In the genomic region with DNA sequence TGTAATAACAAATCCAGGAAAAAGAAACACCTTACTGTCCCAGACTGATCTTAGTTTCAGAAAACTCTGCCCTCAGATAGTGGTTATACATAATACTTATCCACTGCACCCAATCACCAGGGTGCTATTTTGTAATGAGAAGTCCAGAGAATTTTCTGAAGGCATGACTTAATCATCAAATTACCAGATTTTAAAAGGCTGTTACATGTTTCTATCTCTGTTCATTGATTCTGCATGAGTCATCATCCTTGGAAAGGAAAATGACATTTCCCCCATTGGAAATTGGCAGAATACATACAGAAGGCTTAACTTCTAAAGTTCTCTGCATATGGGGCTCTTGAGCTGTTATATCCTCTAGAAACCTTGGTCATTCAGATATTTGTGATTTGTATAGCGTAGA, we compare ENCODE assay signal across 18 cellular contexts.
DNase-seq lines count a peak whose midpoint lies in the region; ATAC-seq and TF ChIP-seq lines count a peak whose summit lies in the region.
"Had no signal": no experiment of that assay in that cellular context is flagged by ENCODE, and none has a peak within 500 bp of the region (broad histone marks: within the 10 kb centered on the region; RNA-seq: fewer than 3 reads in every experiment).

No MANE protein-coding gene starts in this region.

- H3K4me3 ChIP-seq in adipocyte (ENCODE audit: low read length) (peak overlapping the region; percentile 36), fibroblast of mammary gland (ENCODE audit: control insufficient read depth, low read depth, low read length) (no peak overlapping the region), skeletal muscle cell (ENCODE audit: low read depth, low read length) (no peak overlapping the region), right atrium auricular region (no peak overlapping the region)
- H3K4me3 ChIP-seq: heart right ventricle, skin epidermis had no signal

- DNase-seq in HS-27A (ENCODE audit: low read depth) (peak; percentile 57), adipocyte (ENCODE audit: low read depth) (peak; percentile 55), fibroblast of mammary gland (ENCODE audit: low read depth) (peak; percentile 47), skeletal muscle cell (ENCODE audit: low read depth) (peak; percentile 44), right atrium auricular region (ENCODE audit: low spot score) (no peak)
- no peak for DNase-seq in stimulated activated CD4-positive, alpha-beta T cell treated with anti-CD3 and anti-CD28 coated beads, Interleukin-2, amount 100 ng/mL, for 24 hours
- DNase-seq: activated CD4-positive, alpha-beta T cell treated with anti-CD3 and anti-CD28 coated beads for 1 hour; heart right ventricle; immature natural killer cell; naive thymus-derived CD4-positive, alpha-beta T cell; NCI-H1105 treated with DMSO at 0.1 percent for 48 hours; NCI-H748 treated with DMSO at 0.1 percent for 48 hours; stimulated activated CD4-positive, alpha-beta T cell treated with anti-CD3 and anti-CD28 coated beads, Interleukin-4, amount 100 ng/mL, for 1 hour; substantia nigra; T-helper 9 cell had no signal

- no peak overlapping the region for H3K9ac ChIP-seq in adipocyte (ENCODE audit: low read length)
- H3K9ac ChIP-seq: parathyroid adenoma had no signal

- no peaks in the 10 kb centered on the region for H3K36me3 ChIP-seq in adipocyte (ENCODE audit: control insufficient read depth, insufficient read depth, low read length, severe bottlenecking)
- no peaks in the 10 kb centered on the region for H3K36me3 ChIP-seq in right atrium auricular region
- H3K36me3 ChIP-seq: heart right ventricle had no signal

- ATAC-seq in HG03442 (IDR thresholded peaks at IDR 0.05; ENCODE audit: unreplicated experiment), result no peak
- ATAC-seq: heart right ventricle; naive thymus-derived CD4-positive, alpha-beta T cell had no signal

- no peak for TF ChIP-seq CTCF in fibroblast of mammary gland (conservative IDR thresholded peaks at IDR 0.05; ENCODE audit: control insufficient read depth, insufficient read depth, low read depth, low read length)
- TF ChIP-seq CTCF in right atrium auricular region (IDR thresholded peaks at IDR 0.05), result no peak

- no peaks in the 10 kb centered on the region for H3K27me3 ChIP-seq in adipocyte (replicated peaks; ENCODE audit: control insufficient read depth, insufficient read depth, low read length)
- H3K27me3 ChIP-seq in right atrium auricular region, result no peaks in the 10 kb centered on the region
- H3K27me3 ChIP-seq: heart right ventricle had no signal

- H3K4me1 ChIP-seq in adipocyte (ENCODE audit: control insufficient read depth, insufficient read depth, low read length) (peaks cover 19% of the 10 kb centered on the region), right atrium auricular region (no peaks in the 10 kb centered on the region)

- H3K9me3 ChIP-seq in adipocyte (ENCODE audit: control insufficient read depth, low read length), result no peaks in the 10 kb centered on the region
- H3K9me3 ChIP-seq in right atrium auricular region, result no peaks in the 10 kb centered on the region
- H3K9me3 ChIP-seq: heart right ventricle had no signal

- no peak overlapping the region for H3K27ac ChIP-seq in right atrium auricular region
- H3K27ac ChIP-seq: heart right ventricle, parathyroid adenoma, skin epidermis had no signal

Comparison
In these comparisons a context has a peak if more than half of its experiments do, and no peak if none do; other contexts are left out.
1. DNase-seq: peak in HS-27A (single experiment), adipocyte (single experiment), fibroblast of mammary gland (single experiment) and skeletal muscle cell (single experiment); none in right atrium auricular region (single experiment) and stimulated activated CD4-positive, alpha-beta T cell treated with anti-CD3 and anti-CD28 coated beads, Interleukin-2, amount 100 ng/mL, for 24 hours (0 of 2).